Comparison of ENCODE assay signal across 17 cellular contexts in genomic region chr19:2986951-2987491, GRCh38. TPM values are rescaled to one million over a fixed set of nuclear protein-coding genes. Genes with fewer than 3 reads are reported as not detected.
DNase-seq lines count a peak whose midpoint lies in the region; ATAC-seq and TF ChIP-seq lines count a peak whose summit lies in the region.
"Had no signal": no experiment of that assay in that cellular context is flagged by ENCODE, and none has a peak within 500 bp of the region (broad histone marks: within the 10 kb centered on the region; RNA-seq: fewer than 3 reads in every experiment).

No MANE protein-coding gene starts in this region.

- CTCF ChIA-PET in RWPE1 (lab: Yijun Ruan, JAX) = interaction anchor here (0.6 kb wide), 1 partner anchor 31 kb away, joined by 3 read pairs; no protein-coding TSS in a partner anchor

- H3K79me1 ChIP-seq in H9 (ENCODE audit: insufficient read depth, low read depth, low read length, poor library complexity, severe bottlenecking) = no peaks in the 10 kb centered on the region
- no peaks in the 10 kb centered on the region for H3K79me1 ChIP-seq in mesenchymal stem cell (replicated peaks; ENCODE audit: low read length, poor library complexity, severe bottlenecking)

- H3K9me3 Mint-ChIP-seq in H9 = no peaks in the 10 kb centered on the region; a peak in 1 of 5 replicates
- H3K9me3 Mint-ChIP-seq in stimulated activated naive B cell treated with anti-CD40 and anti-IgM and Interleukin-4, amounts not matched to agents 10 μg/mL and 1 μg/mL and 100 μg/mL, for 72 hours = no peaks in the 10 kb centered on the region

- TF ChIP-seq CTCF in BE2C (IDR thresholded peaks at IDR 0.05; ENCODE audit: low read depth, low read length) = no peak
- TF ChIP-seq CTCF in H9 (conservative IDR thresholded peaks at IDR 0.05) = no peak
- TF ChIP-seq CTCF in WERI-Rb-1 (IDR thresholded peaks at IDR 0.05; ENCODE audit: low read depth, low read length) = no peak
- TF ChIP-seq CTCF in RWPE1 (conservative IDR thresholded peaks at IDR 0.05; ENCODE audit: low read depth) = no peak

- peaks cover 22 to 43% of the 10 kb centered on the region in 2 experiments for H3K4me1 Mint-ChIP-seq in H9
- H3K4me1 Mint-ChIP-seq in stimulated activated naive B cell treated with anti-CD40 and anti-IgM and Interleukin-4, amounts not matched to agents 10 μg/mL and 1 μg/mL and 100 μg/mL, for 72 hours = peaks cover 12 to 34% of the 10 kb centered on the region in 2 donors

- H2AFZ ChIP-seq in H9 (ENCODE audit: low read length) = no peak overlapping the region
- peak overlapping the region; percentile 51 for H2AFZ ChIP-seq in mesenchymal stem cell (ENCODE audit: low read depth, low read length)

- no peaks in the 10 kb centered on the region for H3K23me2 ChIP-seq in H9 (ENCODE audit: insufficient read length, low read depth, low read length, poor library complexity, severe bottlenecking)

- H3T11ph ChIP-seq in H9 (ENCODE audit: low read length) = no peak overlapping the region

- no CpG with 5 or more reads among the region's 19 CpGs for WGBS in H9 (ENCODE audit: extremely low coverage, insufficient read length, low lambda C conversion rate)
- WGBS in mesenchymal stem cell = 11% methylated on average over 18 of the region's 19 CpGs

- peak; percentile 83 for DNase-seq in BE2C
- peak; percentile 58 for DNase-seq in H9
- peak; percentile 46 for DNase-seq in WERI-Rb-1
- DNase-seq in mesenchymal stem cell = peak; percentile 49
- DNase-seq in RWPE1 (ENCODE audit: low spot score) = no peak
- DNase-seq in activated effector memory CD4-positive, alpha-beta T cell treated with anti-CD3 and anti-CD28 coated beads, Interleukin-2, amount 50 U/mL, for 16 hours = no peak
- no peak for DNase-seq in OCI-M2 (lab: John Stamatoyannopoulos, UW; ENCODE audit: unreplicated experiment)
- no peak for DNase-seq in stimulated activated naive B cell treated with anti-CD40 and anti-IgM and Interleukin-4, amounts not matched to agents 10 μg/mL and 1 μg/mL and 100 μg/mL, for 72 hours
- DNase-seq: foreskin fibroblast, MG63, mucosa of descending colon, psoas muscle had no signal

- H3K4me3 ChIP-seq in BE2C (ENCODE audit: low read depth, low read length) = peak overlapping the region; percentile 40
- no peak overlapping the region for H3K4me3 ChIP-seq in WERI-Rb-1 (ENCODE audit: low read depth, low read length)
- H3K4me3 ChIP-seq in mesenchymal stem cell (ENCODE audit: insufficient read depth in 1 of 2, low read depth in 1 of 2, low read length in 2 of 2) = no peak overlapping the region
- H3K4me3 ChIP-seq: MG63, mucosa of descending colon, psoas muscle, thoracic aorta had no signal

- H4K91ac ChIP-seq in H9 (ENCODE audit: insufficient read length, low read depth, low read length) (no peak overlapping the region), mesenchymal stem cell (ENCODE audit: low read length) (no peak overlapping the region)

- H3K27me3 ChIP-seq in BE2C (no peaks in the 10 kb centered on the region), H9 (ENCODE audit: insufficient read depth, low read length) (no peaks in the 10 kb centered on the region), WERI-Rb-1 (ENCODE audit: insufficient read depth, low read depth, severe bottlenecking) (no peaks in the 10 kb centered on the region), mesenchymal stem cell (ENCODE audit: control insufficient read depth in 1 of 2, insufficient read depth in 1 of 2, low read length in 2 of 2) (peaks cover 23 to 29% of the 10 kb centered on the region in 2 experiments)
- H3K27me3 ChIP-seq: MG63 had no signal

- H3K79me2 ChIP-seq in H9 (ENCODE audit: insufficient read depth, low read length) = no peaks in the 10 kb centered on the region

- peak overlapping the region; percentile 36 to 75 for H3K4me3 Mint-ChIP-seq in H9
- no peak overlapping the region for H3K4me3 Mint-ChIP-seq in stimulated activated naive B cell treated with anti-CD40 and anti-IgM and Interleukin-4, amounts not matched to agents 10 μg/mL and 1 μg/mL and 100 μg/mL, for 72 hours
- H3K4me3 Mint-ChIP-seq: activated naive CD8-positive, alpha-beta T cell had no signal

- H4K20me1 ChIP-seq in H9 (ENCODE audit: control insufficient read depth, insufficient read depth, insufficient read length) = no peaks in the 10 kb centered on the region

- H3K9ac ChIP-seq in H9 (ENCODE audit: extremely low read depth, insufficient read length, low read length) (no peak overlapping the region), mesenchymal stem cell (ENCODE audit: low read length) (no peak overlapping the region)

- no peak overlapping the region for H2BK20ac ChIP-seq in H9 (ENCODE audit: low read depth, low read length, poor library complexity, severe bottlenecking)

- no peaks in the 10 kb centered on the region for H3K36me3 Mint-ChIP-seq in H9 (ENCODE audit: insufficient read depth in 1 of 3, low read depth in 3 of 3)
- no peaks in the 10 kb centered on the region for H3K36me3 Mint-ChIP-seq in stimulated activated naive B cell treated with anti-CD40 and anti-IgM and Interleukin-4, amounts not matched to agents 10 μg/mL and 1 μg/mL and 100 μg/mL, for 72 hours
- H3K36me3 Mint-ChIP-seq: activated naive CD8-positive, alpha-beta T cell had no signal

- POLR2A ChIA-PET in RWPE1 (lab: Yijun Ruan, JAX; ENCODE audit: low non-redundant PET) = no interaction called here

- H3K14ac ChIP-seq in H9 (ENCODE audit: insufficient read depth, low read length) (peak overlapping the region; percentile 80), mesenchymal stem cell (ENCODE audit: low read length in 2 of 2) (peak overlapping the region in 1 of 2 experiments; percentile 62)

- peak overlapping the region; percentile 74 for H3K18ac ChIP-seq in H9 (ENCODE audit: insufficient read length, low read depth, low read length)
- H3K18ac ChIP-seq in mesenchymal stem cell (ENCODE audit: low read depth in 1 of 2, low read length in 2 of 2) = peak overlapping the region; percentile 66 to 74

- H3K4ac ChIP-seq in H9 (ENCODE audit: low read depth, low read length) (no peak overlapping the region), mesenchymal stem cell (ENCODE audit: low read depth in 1 of 2, low read length in 2 of 2) (peak overlapping the region; percentile 66 to 81)

- H3K23ac ChIP-seq in H9 (ENCODE audit: insufficient read length, low read depth, low read length) = no peak overlapping the region
- peak overlapping the region in 1 of 2 experiments; percentile 25 for H3K23ac ChIP-seq in mesenchymal stem cell (ENCODE audit: low read length in 2 of 2)

- no peaks in the 10 kb centered on the region for H3K9me3 ChIP-seq in BE2C
- no peaks in the 10 kb centered on the region for H3K9me3 ChIP-seq in H9 (ENCODE audit: control insufficient read depth, low read depth, low read length)
- no peaks in the 10 kb centered on the region for H3K9me3 ChIP-seq in WERI-Rb-1 (ENCODE audit: severe bottlenecking)
- H3K9me3 ChIP-seq in mesenchymal stem cell (ENCODE audit: control insufficient read depth, low read length) = no peaks in the 10 kb centered on the region
- H3K9me3 ChIP-seq: MG63, mucosa of descending colon, psoas muscle, thoracic aorta had no signal

- H2BK12ac ChIP-seq in H9 (ENCODE audit: insufficient read length, low read depth, low read length) = no peak overlapping the region
- H2BK12ac ChIP-seq in mesenchymal stem cell (ENCODE audit: low read length in 2 of 2) = peak overlapping the region in 1 of 2 experiments; percentile 88

- H3K4me2 ChIP-seq in H9 (ENCODE audit: insufficient read depth, insufficient read length, low read length) (no peak overlapping the region), mesenchymal stem cell (ENCODE audit: low read length, poor library complexity, severe bottlenecking) (peak overlapping the region; percentile 30)

- no peaks in the 10 kb centered on the region for H3K36me3 ChIP-seq in BE2C
- H3K36me3 ChIP-seq in WERI-Rb-1 = no peaks in the 10 kb centered on the region
- no peaks in the 10 kb centered on the region for H3K36me3 ChIP-seq in mesenchymal stem cell (ENCODE audit: control insufficient read depth in 1 of 2, insufficient read depth in 2 of 2, low read depth in 1 of 2, low read length in 2 of 2)
- H3K36me3 ChIP-seq: MG63, thoracic aorta had no signal

- H2BK120ac ChIP-seq in H9 (ENCODE audit: low read depth, low read length, poor library complexity, severe bottlenecking) (no peak overlapping the region), mesenchymal stem cell (ENCODE audit: low read depth, low read length) (no peak overlapping the region)

- peak overlapping the region in 2 of 3 experiments; percentile 27 to 68; a peak in 3 of 7 replicates for H3K27ac Mint-ChIP-seq in H9
- H3K27ac Mint-ChIP-seq in stimulated activated naive B cell treated with anti-CD40 and anti-IgM and Interleukin-4, amounts not matched to agents 10 μg/mL and 1 μg/mL and 100 μg/mL, for 72 hours = no peak overlapping the region
- H3K27ac Mint-ChIP-seq: activated naive CD8-positive, alpha-beta T cell had no signal

- H3K4me1 ChIP-seq in BE2C (peaks cover 28% of the 10 kb centered on the region), H9 (ENCODE audit: insufficient read depth, low read length) (peaks cover 3% of the 10 kb centered on the region; the same call in 1 of the 2 replicates), mesenchymal stem cell (ENCODE audit: control insufficient read depth, insufficient read depth, low read depth, low read length) (peaks cover 29% of the 10 kb centered on the region)

- H2AK5ac ChIP-seq in H9 (ENCODE audit: insufficient read length, low read length) = no peak overlapping the region
- no peak overlapping the region for H2AK5ac ChIP-seq in mesenchymal stem cell (ENCODE audit: low read length, severe bottlenecking)

- no peak overlapping the region for H4K5ac ChIP-seq in H9 (ENCODE audit: insufficient read length, low read depth, low read length)

- H3K56ac ChIP-seq in H9 (ENCODE audit: insufficient read length, low read depth, low read length) = no peak overlapping the region

- H3K27me3 Mint-ChIP-seq in H9 (ENCODE audit: low read depth) = peaks cover 74% of the 10 kb centered on the region
- H3K27me3 Mint-ChIP-seq in stimulated activated naive B cell treated with anti-CD40 and anti-IgM and Interleukin-4, amounts not matched to agents 10 μg/mL and 1 μg/mL and 100 μg/mL, for 72 hours = peaks cover 12 to 19% of the 10 kb centered on the region in 2 donors

- H4K8ac ChIP-seq in H9 (replicated peaks; ENCODE audit: insufficient read length, low read depth, low read length) = no peak overlapping the region
- H4K8ac ChIP-seq in mesenchymal stem cell (ENCODE audit: low read length) = peak overlapping the region; percentile 66

- H2BK15ac ChIP-seq in H9 (ENCODE audit: low read depth, low read length) (no peak overlapping the region), mesenchymal stem cell (ENCODE audit: low read depth, poor library complexity, severe bottlenecking) (peak overlapping the region; percentile 56)

- ATAC-seq in stimulated activated naive B cell treated with anti-CD40 and anti-IgM and Interleukin-4, amounts not matched to agents 10 μg/mL and 1 μg/mL and 100 μg/mL, for 72 hours (replicated peaks) = no peak
- ATAC-seq: HCT116, mucosa of descending colon, Panc1, psoas muscle had no signal

- H2BK5ac ChIP-seq in H9 (ENCODE audit: insufficient read length, low read length) (no peak overlapping the region), mesenchymal stem cell (ENCODE audit: low read depth, low read length, poor library complexity, severe bottlenecking) (peak overlapping the region; percentile 59)

- H3K27ac ChIP-seq in H9 (ENCODE audit: insufficient read length, low read depth, low read length) (no peak overlapping the region), WERI-Rb-1 (peak overlapping the region; percentile 49), mesenchymal stem cell (ENCODE audit: low read length, poor library complexity, severe bottlenecking) (no peak overlapping the region), RWPE1 (no peak overlapping the region)
- H3K27ac ChIP-seq: psoas muscle, thoracic aorta had no signal

RNA-seq across cellular contexts. Expression of gene TLE6, which starts 9.7 kb away (rescaled TPM):
- polyA plus RNA-seq in BE2C (2012; ENCODE audit: insufficient read depth, insufficient read length, low read depth) = 5.9 TPM
- total RNA-seq in H9 (2021) = 1.1 and 1.7 TPM in 2 replicates
- polyA plus RNA-seq in mesenchymal stem cell (2013, experiment 1 of 2) = 2.3 TPM
- 1.6 TPM for polyA plus RNA-seq in mesenchymal stem cell (2013, experiment 2 of 2)
- total RNA-seq: bronchial epithelial cell had no signal

RNA-seq across cellular contexts. Expression of gene TLE2, which starts 42.1 kb away (rescaled TPM):
- 114 TPM for polyA plus RNA-seq in BE2C (2012; ENCODE audit: insufficient read depth, insufficient read length, low read depth)
- 3.1 and 4.2 TPM in 2 replicates for total RNA-seq in H9 (2021)
- polyA plus RNA-seq in mesenchymal stem cell (2013, experiment 1 of 2) = 9.5 TPM
- polyA plus RNA-seq in mesenchymal stem cell (2013, experiment 2 of 2) = 8.7 TPM

RNA-seq across cellular contexts. Expression of gene ZNF77, which starts 42.2 kb away (rescaled TPM):
- 19.6 TPM for polyA plus RNA-seq in BE2C (2012; ENCODE audit: insufficient read depth, insufficient read length, low read depth)
- total RNA-seq in H9 (2021) = 4.3 and 4.6 TPM in 2 replicates
- polyA plus RNA-seq in mesenchymal stem cell (2013, experiment 1 of 2) = 2.3 TPM
- polyA plus RNA-seq in mesenchymal stem cell (2013, experiment 2 of 2) = 2.7 TPM

Comparison
In these comparisons a context has a peak if more than half of its experiments do, and no peak if none do; other contexts are left out.
1. DNase-seq: peak in BE2C (single experiment), H9 (single experiment), WERI-Rb-1 (single experiment) and mesenchymal stem cell (single experiment); none in RWPE1 (single experiment), activated effector memory CD4-positive, alpha-beta T cell treated with anti-CD3 and anti-CD28 coated beads, Interleukin-2, amount 50 U/mL, for 16 hours (single experiment), OCI-M2 (single experiment) and stimulated activated naive B cell treated with anti-CD40 and anti-IgM and Interleukin-4, amounts not matched to agents 10 μg/mL and 1 μg/mL and 100 μg/mL, for 72 hours (single experiment).
2. H3K4me3 Mint-ChIP-seq: peak in H9 (2 of 2); none in stimulated activated naive B cell treated with anti-CD40 and anti-IgM and Interleukin-4, amounts not matched to agents 10 μg/mL and 1 μg/mL and 100 μg/mL, for 72 hours (0 of 2).